In the genomic region with DNA sequence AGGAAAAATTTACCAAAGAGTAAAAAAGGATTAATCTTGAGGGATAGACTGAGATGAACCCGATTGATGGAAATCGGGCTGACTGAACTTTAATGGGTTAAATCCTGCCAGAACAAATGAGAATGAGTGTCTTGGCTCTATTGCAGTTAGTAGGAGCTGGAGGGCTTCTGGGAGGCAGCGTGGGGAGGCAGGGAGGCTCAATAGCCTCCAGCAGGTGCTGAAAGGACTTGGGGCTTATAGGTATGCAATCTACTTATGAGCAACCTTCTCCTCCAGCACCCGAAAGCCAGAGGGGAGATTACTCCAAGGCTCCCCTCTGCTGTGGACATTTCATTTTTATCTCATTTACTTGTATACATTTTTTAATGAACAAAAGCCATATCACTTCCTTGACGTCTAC, we compare ENCODE assay signal across 9 cellular contexts. TPM values are rescaled to one million over a fixed set of nuclear protein-coding genes. Genes with fewer than 3 reads are reported as not detected.
A peak's percentile ranks its signal among the peaks of the same experiment; 100 is the strongest.
DNase-seq lines count a peak whose midpoint lies in the region; ATAC-seq, FAIRE-seq and TF ChIP-seq lines count a peak whose summit lies in the region.
"Had no signal": no experiment of that assay in that cellular context is flagged by ENCODE, and none has a peak within 500 bp of the region (broad histone marks: within the 10 kb centered on the region; RNA-seq: fewer than 3 reads in every experiment).

No MANE protein-coding gene starts in this region.

- no peak for DNase-seq in CD8-positive, alpha-beta T cell
- DNase-seq in NCI-H69 (lab: John Stamatoyannopoulos, UW) (peak; percentile 39), dorsolateral prefrontal cortex (no peak), osteoblast (ENCODE audit: insufficient read length, low spot score, missing footprints) (peak; percentile 39), A172 (ENCODE audit: low spot score) (no peak), Kasumi-1 (lab: John Stamatoyannopoulos, UW) (no peak), GM12892 (ENCODE audit: insufficient read length) (no peak)
- DNase-seq in effector CD4-positive, alpha-beta T cell = no peak
- DNase-seq: NCI-H446 treated with DMSO at 0.1 percent for 48 hours had no signal

- H3K4me2 ChIP-seq in osteoblast (ENCODE audit: insufficient read depth, low read length) = peak overlapping the region; percentile 90

- H3K4me3 Mint-ChIP-seq in CD8-positive, alpha-beta T cell = peak overlapping the region; percentile 95

- no peak for TF ChIP-seq CTCF in CD8-positive, alpha-beta T cell (IDR thresholded peaks at IDR 0.05)
- no peak for TF ChIP-seq CTCF in dorsolateral prefrontal cortex (IDR thresholded peaks at IDR 0.05 in 54 of 56, conservative IDR thresholded peaks at IDR 0.05 in 2 of 56; ENCODE audit: low read depth in 1 of 56, partially characterized antibody in 56 of 56)
- no peak for TF ChIP-seq CTCF in osteoblast (IDR thresholded peaks at IDR 0.05; ENCODE audit: extremely low read depth, low read depth, low read length)

- peak overlapping the region; percentile 61 for H3K4me3 ChIP-seq in CD8-positive, alpha-beta T cell (ENCODE audit: low read depth, low read length)
- H3K4me3 ChIP-seq in dorsolateral prefrontal cortex = peak overlapping the region in 43 of 59 donors; percentile 64 to 97 (median 84)
- peak overlapping the region; percentile 87 for H3K4me3 ChIP-seq in osteoblast (ENCODE audit: insufficient read depth, low read length)

- H2AFZ ChIP-seq in osteoblast (ENCODE audit: low read length) = peak overlapping the region; percentile 95

- peaks cover 21% of the 10 kb centered on the region for H3K4me1 Mint-ChIP-seq in CD8-positive, alpha-beta T cell (ENCODE audit: low read depth)

- intact Hi-C loops in CD8-positive, alpha-beta T cell (cut with DNase I, micrococcal nuclease) = loop anchor here (1.0 to 10.0 kb wide), 7 partner anchors 28 to 1997 kb away; partner anchors contain the start of genes ARL6 (in 2 of the 2), CLDND1 (in 1 of the 2), CMSS1 (in 1 of the 2) and CPOX (in 1 of the 2)
- intact Hi-C loops in dorsolateral prefrontal cortex (cut with DNase I) = loop anchor here (5.0 to 10.0 kb wide), 3 partner anchors 53 to 774 kb away; partner anchors contain the start of genes RIOX2 (in 2 of the 2) and CPOX (in 1 of the 2)

- no peaks in the 10 kb centered on the region for H3K36me3 ChIP-seq in CD8-positive, alpha-beta T cell (ENCODE audit: insufficient read depth, low read length)
- no peaks in the 10 kb centered on the region for H3K36me3 ChIP-seq in osteoblast (ENCODE audit: insufficient read depth, low read length)

- peaks cover 15% of the 10 kb centered on the region for H3K27me3 Mint-ChIP-seq in CD8-positive, alpha-beta T cell (ENCODE audit: low read depth)

- no peak for ATAC-seq in CD8-positive, alpha-beta T cell

- H3K9me3 Mint-ChIP-seq in CD8-positive, alpha-beta T cell = no peaks in the 10 kb centered on the region

- peaks cover 3% of the 10 kb centered on the region for H3K36me3 Mint-ChIP-seq in CD8-positive, alpha-beta T cell

- peaks cover 21% of the 10 kb centered on the region for H3K79me2 ChIP-seq in osteoblast (ENCODE audit: insufficient read depth, low read length)

- peaks cover 15% of the 10 kb centered on the region for H4K20me1 ChIP-seq in osteoblast (ENCODE audit: insufficient read depth, low read length)

- H3K9me3 ChIP-seq in CD8-positive, alpha-beta T cell (ENCODE audit: low read length) = no peaks in the 10 kb centered on the region
- H3K9me3 ChIP-seq in osteoblast (ENCODE audit: low read depth, low read length) = no peaks in the 10 kb centered on the region

- peaks cover 11% of the 10 kb centered on the region for H3K4me1 ChIP-seq in CD8-positive, alpha-beta T cell (ENCODE audit: insufficient read depth, low read length)
- peaks cover 12% of the 10 kb centered on the region for H3K4me1 ChIP-seq in osteoblast (ENCODE audit: insufficient read depth, low read length)

- POLR2A ChIA-PET in CD8-positive, alpha-beta T cell (lab: Charles Lee) = interaction anchor here (1.2 to 2.0 kb wide), 8 partner anchors 18 to 772 kb away, joined by 3 to 12 read pairs (median 4); partner anchors contain the start of genes ARL6 and CPOX

- H3K27ac Mint-ChIP-seq in CD8-positive, alpha-beta T cell = peak overlapping the region; percentile 75

- FAIRE-seq in GM12892 (lab: Jason Lieb, UNC) = no peak

- H3K27ac ChIP-seq in CD8-positive, alpha-beta T cell (ENCODE audit: low read depth, low read length) = no peak overlapping the region
- H3K27ac ChIP-seq in dorsolateral prefrontal cortex (peak overlapping the region in 19 of 59 donors; percentile 72 to 93 (median 87)), osteoblast (ENCODE audit: low read depth, low read length) (peak overlapping the region; percentile 72)

- CTCF ChIA-PET in CD8-positive, alpha-beta T cell (lab: Charles Lee) = interaction anchor here (0.6 to 1.5 kb wide), 8 partner anchors 9 to 204 kb away, joined by 3 to 4 read pairs (median 3); no protein-coding TSS in a partner anchor

- no peaks in the 10 kb centered on the region for H3K27me3 ChIP-seq in CD8-positive, alpha-beta T cell (ENCODE audit: insufficient read depth, low read length)
- no peaks in the 10 kb centered on the region for H3K27me3 ChIP-seq in dorsolateral prefrontal cortex
- no peaks in the 10 kb centered on the region for H3K27me3 ChIP-seq in osteoblast (ENCODE audit: insufficient read depth, low read length)

- TF ChIP-seq POLR2A in GM12892 (IDR thresholded peaks at IDR 0.05; ENCODE audit: low read depth, low read length) = no peak

RNA-seq across cellular contexts. Expression of gene CRYBG3, which starts 1.0 kb away (rescaled TPM):
- 1 to 10 TPM in 1 of 2 experiments, under 1 TPM in 1; 1.00 to 1.1 TPM for total RNA-seq in CD8-positive, alpha-beta T cell
- 10 to 100 TPM in 116 of 120 experiments, 1 to 10 TPM in 4; 9.4 to 40.2 (median 17.5) TPM for total RNA-seq in dorsolateral prefrontal cortex
- 18.9 and 20.3 TPM in 2 replicates for total RNA-seq in osteoblast
- total RNA-seq in A172 (2014; rRNA removed; shearing (Covaris generic)) = 9.2 and 11.7 TPM in 2 replicates
- polyA plus RNA-seq in GM12892 (2012; ENCODE audit: missing spikeins) = 2.6 TPM

RNA-seq across cellular contexts. Expression of gene ARL6, which starts 56.2 kb away (rescaled TPM):
- 1 to 10 TPM in 1 of 2 experiments, under 1 TPM in 1; 0.97 to 1.1 TPM for total RNA-seq in CD8-positive, alpha-beta T cell
- total RNA-seq in dorsolateral prefrontal cortex = 10 to 100 TPM; 13.1 to 47.1 (median 29.5) TPM
- total RNA-seq in osteoblast = 10.6 and 11.6 TPM in 2 replicates
- total RNA-seq in A172 (2014; rRNA removed; shearing (Covaris generic)) = 14.4 and 31.3 TPM in 2 replicates
- polyA plus RNA-seq in GM12892 (2012; ENCODE audit: missing spikeins) = 4.4 TPM

Comparison
In these comparisons a context has a peak if more than half of its experiments do, and no peak if none do; other contexts are left out.
1. DNase-seq: peak in NCI-H69 (single experiment) and osteoblast (single experiment); none in CD8-positive, alpha-beta T cell (0 of 7), dorsolateral prefrontal cortex (0 of 10), A172 (single experiment), Kasumi-1 (0 of 2), effector CD4-positive, alpha-beta T cell (single experiment) and GM12892 (single experiment).
2. Peak in every context shown above with its lines, with median percentiles within 50 percentile points of each other: H3K4me3 ChIP-seq.